Comparison of ENCODE assay signal across 8 cellular contexts in genomic region chr9:127955294-127956015, GRCh38. TPM values are rescaled to one million over a fixed set of nuclear protein-coding genes. Genes with fewer than 3 reads are reported as not detected.
A peak's percentile ranks its signal among the peaks of the same experiment; 100 is the strongest.
DNase-seq lines count a peak whose midpoint lies in the region; ATAC-seq and TF ChIP-seq lines count a peak whose summit lies in the region.

No MANE protein-coding gene starts in this region.

- peaks cover 36% of the 10 kb centered on the region for H3K79me1 ChIP-seq in mesenchymal stem cell (replicated peaks; ENCODE audit: low read length, poor library complexity, severe bottlenecking)

- H3K9me3 ChIP-seq in mesenchymal stem cell (ENCODE audit: control insufficient read depth, low read length), result no peaks in the 10 kb centered on the region

- peaks cover 26% of the 10 kb centered on the region for H3K4me1 ChIP-seq in mesenchymal stem cell (ENCODE audit: control insufficient read depth, insufficient read depth, low read depth, low read length)

- DNase-seq in CD14-positive monocyte (ENCODE audit: low spot score) (no peak), NCI-H187 (lab: John Stamatoyannopoulos, UW) (peak; percentile 75 to 86), activated B cell treated with CpG ODN at 0.5 μM for 24 hours (no peak), cerebellum (ENCODE audit: low spot score) (peak; percentile 96), mesenchymal stem cell (no peak)
- peak; percentile 67 to 76 for DNase-seq in stimulated activated CD8-positive, alpha-beta memory T cell treated with anti-CD3 and anti-CD28 coated beads, Interleukin-4, amount 100 ng/mL, for 4 hours (ENCODE audit: low read depth in 2 of 2, low spot score in 1 of 2)

- peak overlapping the region in 1 of 2 experiments; percentile 90 for H3K14ac ChIP-seq in mesenchymal stem cell (ENCODE audit: low read length in 2 of 2)

- no peak overlapping the region for H2AK5ac ChIP-seq in mesenchymal stem cell (ENCODE audit: low read length, severe bottlenecking)

- ATAC-seq in GM21737 (IDR thresholded peaks at IDR 0.05; ENCODE audit: unreplicated experiment) (peak; percentile 67), activated B cell treated with CpG ODN at 0.5 μM for 24 hours (ENCODE audit: low read depth) (peak; percentile 99), GM18517 (IDR thresholded peaks at IDR 0.05; ENCODE audit: unreplicated experiment) (no peak)

- H3K9me3 Mint-ChIP-seq in CD14-positive monocyte (peaks cover 0 to 1% (median 0%) of the 10 kb centered on the region in 7 donors), activated B cell treated with CpG ODN at 0.5 μM for 24 hours (peaks cover 3% of the 10 kb centered on the region)

- H3K27ac ChIP-seq in mesenchymal stem cell (ENCODE audit: low read length, poor library complexity, severe bottlenecking), result no peak overlapping the region

- no peak overlapping the region for H4K8ac ChIP-seq in mesenchymal stem cell (ENCODE audit: low read length)

- peak overlapping the region; percentile 25 for H4K91ac ChIP-seq in mesenchymal stem cell (ENCODE audit: low read length)

- H3K27ac Mint-ChIP-seq in CD14-positive monocyte, result peak overlapping the region in 3 of 7 donors; percentile 27 to 32 (median 31)
- peak overlapping the region; percentile 79 for H3K27ac Mint-ChIP-seq in activated B cell treated with CpG ODN at 0.5 μM for 24 hours

- peak overlapping the region; percentile 23 for H2AFZ ChIP-seq in mesenchymal stem cell (ENCODE audit: low read depth, low read length)

- peaks cover 4 to 10% of the 10 kb centered on the region in 2 experiments for H3K36me3 ChIP-seq in mesenchymal stem cell (ENCODE audit: control insufficient read depth in 1 of 2, insufficient read depth in 2 of 2, low read depth in 1 of 2, low read length in 2 of 2)

- H2BK120ac ChIP-seq in mesenchymal stem cell (ENCODE audit: low read depth, low read length), result no peak overlapping the region

- POLR2A ChIA-PET in activated B cell treated with CpG ODN at 0.5 μM for 24 hours (lab: Charles Lee), result interaction anchor here (0.5 to 6.6 kb wide), 15 partner anchors 9 to 173 kb away, joined by 3 to 67 read pairs (median 6); partner anchors contain the start of gene EEIG1

- H3K4ac ChIP-seq in mesenchymal stem cell (ENCODE audit: low read depth in 1 of 2, low read length in 2 of 2), result peak overlapping the region in 1 of 2 experiments; percentile 47

- 70% methylated on average over 12 of the region's 12 CpGs for WGBS in mesenchymal stem cell

- H3K23ac ChIP-seq in mesenchymal stem cell (ENCODE audit: low read length in 2 of 2), result peak overlapping the region in 1 of 2 experiments; percentile 66

- H3K27me3 Mint-ChIP-seq in CD14-positive monocyte (ENCODE audit: low read depth in 3 of 3), result peaks cover 0 to 5% (median 1%) of the 10 kb centered on the region in 3 donors
- no peaks in the 10 kb centered on the region for H3K27me3 Mint-ChIP-seq in activated B cell treated with CpG ODN at 0.5 μM for 24 hours

- peak overlapping the region in 1 of 2 experiments; percentile 55 for H3K18ac ChIP-seq in mesenchymal stem cell (ENCODE audit: low read depth in 1 of 2, low read length in 2 of 2)

- H2BK15ac ChIP-seq in mesenchymal stem cell (ENCODE audit: low read depth, poor library complexity, severe bottlenecking), result no peak overlapping the region

- no peaks in the 10 kb centered on the region for H3K27me3 ChIP-seq in mesenchymal stem cell (ENCODE audit: control insufficient read depth in 1 of 2, insufficient read depth in 1 of 2, low read length in 2 of 2)

- no peaks in the 10 kb centered on the region for H3K36me3 Mint-ChIP-seq in CD14-positive monocyte
- H3K36me3 Mint-ChIP-seq in activated B cell treated with CpG ODN at 0.5 μM for 24 hours (ENCODE audit: low read depth), result peaks cover 33% of the 10 kb centered on the region

- no peak overlapping the region for H3K4me3 Mint-ChIP-seq in CD14-positive monocyte
- H3K4me3 Mint-ChIP-seq in activated B cell treated with CpG ODN at 0.5 μM for 24 hours, result no peak overlapping the region

- H2BK5ac ChIP-seq in mesenchymal stem cell (ENCODE audit: low read depth, low read length, poor library complexity, severe bottlenecking), result no peak overlapping the region

- intact Hi-C loops in CD14-positive monocyte (cut with micrococcal nuclease), result no loop called here
- intact Hi-C loops in activated B cell treated with CpG ODN at 0.5 μM for 24 hours (cut with micrococcal nuclease), result loop anchor here (1.0 kb wide), 5 partner anchors 12 to 162 kb away; no protein-coding TSS in a partner anchor

- peaks cover 6% of the 10 kb centered on the region for H3K4me1 Mint-ChIP-seq in CD14-positive monocyte
- peaks cover 61% of the 10 kb centered on the region for H3K4me1 Mint-ChIP-seq in activated B cell treated with CpG ODN at 0.5 μM for 24 hours

- H3K9ac ChIP-seq in mesenchymal stem cell (ENCODE audit: low read length), result no peak overlapping the region

- CTCF ChIA-PET in activated B cell treated with CpG ODN at 0.5 μM for 24 hours (lab: Charles Lee), result interaction anchor here (0.6 to 8.6 kb wide), 16 partner anchors 13 to 162 kb away, joined by 3 to 180 read pairs (median 6); partner anchors contain the start of gene EEIG1

- H3K4me3 ChIP-seq in mesenchymal stem cell (ENCODE audit: insufficient read depth in 1 of 2, low read depth in 1 of 2, low read length in 2 of 2), result no peak overlapping the region

- peak overlapping the region in 1 of 2 experiments; percentile 21 for H2BK12ac ChIP-seq in mesenchymal stem cell (ENCODE audit: low read length in 2 of 2)

- peak; percentile 13 for TF ChIP-seq CTCF in CD14-positive monocyte (IDR thresholded peaks at IDR 0.05)
- no peak for TF ChIP-seq CTCF in activated B cell treated with CpG ODN at 0.5 μM for 24 hours (IDR thresholded peaks at IDR 0.05)

- no peak overlapping the region for H3K4me2 ChIP-seq in mesenchymal stem cell (ENCODE audit: low read length, poor library complexity, severe bottlenecking)

RNA-seq across cellular contexts. Expression of gene DPM2, which starts 17.8 kb away (rescaled TPM):
- polyA plus RNA-seq in CD14-positive monocyte, result 10 to 100 TPM; 25.4 to 28.7 TPM
- total RNA-seq in activated B cell treated with CpG ODN at 0.5 μM for 24 hours, result 41.4 and 50.6 TPM in 2 replicates
- total RNA-seq in cerebellum, result 11.0 TPM
- polyA plus RNA-seq in mesenchymal stem cell (2013, experiment 1 of 2), result 29.7 TPM
- 30.1 TPM for polyA plus RNA-seq in mesenchymal stem cell (2013, experiment 2 of 2)

RNA-seq across cellular contexts. Expression of gene PIP5KL1, which starts 24.9 kb away (rescaled TPM):
- polyA plus RNA-seq in CD14-positive monocyte, result under 1 TPM; 0.31 to 0.57 TPM
- total RNA-seq in activated B cell treated with CpG ODN at 0.5 μM for 24 hours, result 1.7 and 1.8 TPM in 2 replicates
- total RNA-seq in cerebellum, result 3.5 TPM
- polyA plus RNA-seq in mesenchymal stem cell (2013, experiment 1 of 2), result 2.0 TPM
- 1.8 TPM for polyA plus RNA-seq in mesenchymal stem cell (2013, experiment 2 of 2)

RNA-seq across cellular contexts. Expression of gene EEIG1, which starts 25.3 kb away (rescaled TPM):
- 1 to 10 TPM in 1 of 2 donors, under 1 TPM in 1; 0.86 to 2.3 TPM for polyA plus RNA-seq in CD14-positive monocyte
- total RNA-seq in activated B cell treated with CpG ODN at 0.5 μM for 24 hours (65.8 and 88.1 TPM in 2 replicates), cerebellum (6.6 TPM)
- polyA plus RNA-seq in mesenchymal stem cell (2013, experiment 1 of 2), result 44.3 TPM
- 42.9 TPM for polyA plus RNA-seq in mesenchymal stem cell (2013, experiment 2 of 2)

RNA-seq across cellular contexts. Expression of gene ST6GALNAC4, which starts 38.6 kb away (rescaled TPM):
- polyA plus RNA-seq in CD14-positive monocyte, result 10 to 100 TPM in 1 of 2 donors, 1 to 10 TPM in 1; 8.9 to 10.3 TPM
- 71.3 and 85.4 TPM in 2 replicates for total RNA-seq in activated B cell treated with CpG ODN at 0.5 μM for 24 hours
- total RNA-seq in cerebellum, result 9.0 TPM
- polyA plus RNA-seq in mesenchymal stem cell (2013, experiment 1 of 2), result 32.1 TPM
- 29.4 TPM for polyA plus RNA-seq in mesenchymal stem cell (2013, experiment 2 of 2)

RNA-seq across cellular contexts. Expression of gene ST6GALNAC6, which starts 56.1 kb away (rescaled TPM):
- polyA plus RNA-seq in CD14-positive monocyte, result 10 to 100 TPM in 1 of 2 donors, 1 to 10 TPM in 1; 8.2 to 12.0 TPM
- total RNA-seq in activated B cell treated with CpG ODN at 0.5 μM for 24 hours (39.9 and 47.5 TPM in 2 replicates), cerebellum (18.8 TPM)
- 45.2 TPM for polyA plus RNA-seq in mesenchymal stem cell (2013, experiment 1 of 2)
- polyA plus RNA-seq in mesenchymal stem cell (2013, experiment 2 of 2), result 45.9 TPM

Comparison
In these comparisons a context has a peak if more than half of its experiments do, and no peak if none do; other contexts are left out.
1. DNase-seq: peak in NCI-H187 (2 of 2), cerebellum (single experiment) and stimulated activated CD8-positive, alpha-beta memory T cell treated with anti-CD3 and anti-CD28 coated beads, Interleukin-4, amount 100 ng/mL, for 4 hours (2 of 2); none in CD14-positive monocyte (single experiment), activated B cell treated with CpG ODN at 0.5 μM for 24 hours (single experiment) and mesenchymal stem cell (single experiment).